ENCODE assay signal across 25 cellular contexts in the genomic region with DNA sequence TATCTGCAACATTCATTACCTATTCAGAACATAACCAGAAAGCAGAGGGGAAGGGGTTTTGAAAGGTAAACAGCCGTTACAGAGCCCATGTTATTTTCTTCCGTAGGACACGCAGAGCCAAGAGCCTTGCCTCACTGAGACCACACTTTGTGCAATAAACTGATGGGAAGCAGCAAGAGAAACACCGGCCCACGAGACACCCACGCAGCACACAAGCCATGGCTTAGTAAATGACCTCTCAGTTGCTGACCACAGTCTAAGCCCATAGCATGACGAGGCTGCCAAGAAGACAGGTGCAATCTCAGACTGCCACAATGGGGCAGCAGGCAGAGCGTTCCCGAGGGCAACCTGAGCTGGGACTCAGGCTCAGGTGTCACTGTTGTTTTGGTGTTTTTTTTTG. TPM values are rescaled to one million over a fixed set of nuclear protein-coding genes. Genes with fewer than 3 reads are reported as not detected.
DNase-seq lines count a peak whose midpoint lies in the region; TF ChIP-seq lines count a peak whose summit lies in the region.
"Had no signal": no experiment of that assay in that cellular context is flagged by ENCODE, and none has a peak within 500 bp of the region (broad histone marks: within the 10 kb centered on the region; RNA-seq: fewer than 3 reads in every experiment).

No MANE protein-coding gene starts in this region.

- peak; percentile 6 for DNase-seq in DMS 273 (lab: John Stamatoyannopoulos, UW; ENCODE audit: unreplicated experiment)
- no peak for DNase-seq in DMS 273 treated with DMSO at 0.1 percent for 48 hours (lab: John Stamatoyannopoulos, UW)
- DNase-seq in NCI-H2171 (lab: John Stamatoyannopoulos, UW) = peak; percentile 21
- DNase-seq in left kidney (ENCODE audit: low read depth, low spot score) = peak; percentile 24
- no peak for DNase-seq in substantia nigra (lab: John Stamatoyannopoulos, UW)
- DNase-seq in MCF 10A (ENCODE audit: unreplicated experiment) = no peak
- no peak for DNase-seq in NCI-H226
- DNase-seq in NCI-H1694 treated with DMSO at 0.1 percent for 48 hours (lab: John Stamatoyannopoulos, UW) = no peak
- DNase-seq: activated CD8-positive, alpha-beta memory T cell treated with anti-CD3 and anti-CD28 coated beads, Interleukin-2, amount 50 U/mL, for 48 hours; CD8-positive, alpha-beta T cell; cortex of kidney; DMS79; HCEC 1CT; head of caudate nucleus; left ventricle myocardium inferior; NCI-H1092 treated with DMSO at 0.1 percent for 48 hours; NCI-H748 treated with DMSO at 0.1 percent for 48 hours; stimulated activated CD4-positive, alpha-beta T cell treated with anti-CD3 and anti-CD28 coated beads, Interleukin-2, amount 100 ng/mL, for 48 hours; stimulated activated naive B cell treated with anti-CD40 and anti-IgM and Interleukin-4, amounts not matched to agents 10 μg/mL and 1 μg/mL and 100 μg/mL, for 72 hours; T-helper 9 cell had no signal

- CTCF ChIA-PET in MCF 10A (lab: Yijun Ruan, JAX) = no interaction called here

- H3K4me1 Mint-ChIP-seq in MCF 10A (ENCODE audit: insufficient read depth, unreplicated experiment) = no peaks in the 10 kb centered on the region
- H3K4me1 Mint-ChIP-seq: stimulated activated naive B cell treated with anti-CD40 and anti-IgM and Interleukin-4, amounts not matched to agents 10 μg/mL and 1 μg/mL and 100 μg/mL, for 72 hours had no signal

- H3K27me3 Mint-ChIP-seq in MCF 10A (ENCODE audit: insufficient read depth, unreplicated experiment) = no peaks in the 10 kb centered on the region
- H3K27me3 Mint-ChIP-seq: stimulated activated naive B cell treated with anti-CD40 and anti-IgM and Interleukin-4, amounts not matched to agents 10 μg/mL and 1 μg/mL and 100 μg/mL, for 72 hours had no signal

- H3K9me3 Mint-ChIP-seq in MCF 10A (ENCODE audit: unreplicated experiment) = no peaks in the 10 kb centered on the region
- H3K9me3 Mint-ChIP-seq: CD8-positive, alpha-beta T cell; stimulated activated naive B cell treated with anti-CD40 and anti-IgM and Interleukin-4, amounts not matched to agents 10 μg/mL and 1 μg/mL and 100 μg/mL, for 72 hours; WTC11 had no signal

- no peak overlapping the region for H3K4me3 Mint-ChIP-seq in MCF 10A (ENCODE audit: unreplicated experiment)
- H3K4me3 Mint-ChIP-seq: CD8-positive, alpha-beta T cell; stimulated activated naive B cell treated with anti-CD40 and anti-IgM and Interleukin-4, amounts not matched to agents 10 μg/mL and 1 μg/mL and 100 μg/mL, for 72 hours; WTC11 had no signal

- BruUV-seq in MCF 10A (replicated peaks; lab: Mats Ljungman, UMichigan) = no TSS peak

- H3K27ac Mint-ChIP-seq in MCF 10A (ENCODE audit: low read depth, unreplicated experiment) = no peak overlapping the region
- H3K27ac Mint-ChIP-seq: CD8-positive, alpha-beta T cell; stimulated activated naive B cell treated with anti-CD40 and anti-IgM and Interleukin-4, amounts not matched to agents 10 μg/mL and 1 μg/mL and 100 μg/mL, for 72 hours; WTC11 had no signal

- intact Hi-C loops in MCF 10A (cut with micrococcal nuclease) = no loop called here

- POLR2A ChIA-PET in MCF 10A (lab: Yijun Ruan, JAX) = interaction anchor here (1.2 kb wide), 1 partner anchor 75 kb away, joined by 3 read pairs; no protein-coding TSS in a partner anchor

- H3K36me3 Mint-ChIP-seq in MCF 10A (ENCODE audit: insufficient read depth, unreplicated experiment) = peaks cover 7% of the 10 kb centered on the region
- H3K36me3 Mint-ChIP-seq: CD8-positive, alpha-beta T cell; stimulated activated naive B cell treated with anti-CD40 and anti-IgM and Interleukin-4, amounts not matched to agents 10 μg/mL and 1 μg/mL and 100 μg/mL, for 72 hours; WTC11 had no signal

- no peak for TF ChIP-seq CTCF in MCF 10A (IDR thresholded peaks at IDR 0.05; ENCODE audit: unreplicated experiment)

- peak overlapping the region; percentile 95 for H3K27ac ChIP-seq in substantia nigra (ENCODE audit: low read depth, low read length, poor library complexity, severe bottlenecking)
- H3K27ac ChIP-seq: 22Rv1, KMS-11, left ventricle myocardium inferior, thoracic aorta had no signal

RNA-seq across cellular contexts. Expression of a gene that starts 59.6 kb away (rescaled TPM):
- 3.0 TPM in 2 replicates for total RNA-seq in MCF 10A (2022)
- total RNA-seq: left ventricle myocardium inferior, OCI-LY7 had no signal

Comparison
In these comparisons a context has a peak if more than half of its experiments do, and no peak if none do; other contexts are left out.
1. DNase-seq: peak in DMS 273 (single experiment), NCI-H2171 (single experiment) and left kidney (single experiment); none in DMS 273 treated with DMSO at 0.1 percent for 48 hours (single experiment), substantia nigra (0 of 49), MCF 10A (single experiment), NCI-H226 (single experiment) and NCI-H1694 treated with DMSO at 0.1 percent for 48 hours (single experiment).